8 cellular contexts compared by ENCODE assay signal in the genomic region with DNA sequence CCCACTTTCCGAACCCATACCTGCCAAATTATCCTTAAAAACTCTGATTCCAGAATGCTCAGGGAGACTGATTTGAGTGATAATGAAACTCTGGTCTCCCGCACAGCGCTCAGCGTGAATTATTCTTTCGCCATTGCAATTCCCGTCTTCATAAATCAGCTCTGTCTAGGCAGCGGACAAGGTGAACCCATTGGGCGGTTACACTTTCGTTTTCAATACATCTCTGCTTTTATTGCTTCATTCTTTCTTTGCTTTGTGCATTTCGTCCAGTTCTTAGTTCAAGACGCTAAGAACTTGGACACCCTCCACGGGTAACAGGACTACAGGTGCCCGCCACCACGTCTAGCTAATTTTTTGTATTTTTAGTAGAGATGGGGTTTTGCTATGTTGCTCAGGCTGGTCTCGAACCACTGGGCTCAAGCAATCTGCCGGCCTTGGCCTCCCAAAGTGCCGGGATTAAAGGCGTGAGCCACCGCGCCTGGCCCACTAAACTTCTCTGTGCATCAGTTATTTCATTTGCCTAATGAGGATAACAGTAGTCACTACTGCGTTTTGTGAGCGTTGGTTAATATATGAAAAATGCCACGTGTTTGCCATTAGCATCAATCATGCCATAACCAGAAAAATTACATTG. TPM values are rescaled to one million over a fixed set of nuclear protein-coding genes. Genes with fewer than 3 reads are reported as not detected.
DNase-seq lines count a peak whose midpoint lies in the region; ATAC-seq, FAIRE-seq and TF ChIP-seq lines count a peak whose summit lies in the region.

No MANE protein-coding gene starts in this region.

- H3K4me1 Mint-ChIP-seq in activated T-cell treated with anti-CD3 and anti-CD28 coated beads, Interleukin-2, amount 50 U/mL, for 4 hours (ENCODE audit: low read depth): peaks cover 32% of the 10 kb centered on the region

- ATAC-seq in activated T-cell treated with anti-CD3 and anti-CD28 coated beads, Interleukin-2, amount 50 U/mL, for 4 hours: no peak
- ATAC-seq in GM18870 (IDR thresholded peaks at IDR 0.05; ENCODE audit: unreplicated experiment): no peak

- no peak for DNase-seq in activated T-cell treated with anti-CD3 and anti-CD28 coated beads, Interleukin-2, amount 50 U/mL, for 4 hours
- DNase-seq in hepatocyte (ENCODE audit: low spot score): no peak
- DNase-seq in small intestine: no peak
- no peak for DNase-seq in SW480 (ENCODE audit: low spot score)
- no peak for DNase-seq in DMS53 (lab: John Stamatoyannopoulos, UW)
- DNase-seq in Kasumi-1 (lab: John Stamatoyannopoulos, UW): no peak

- no peaks in the 10 kb centered on the region for H3K9me3 Mint-ChIP-seq in activated T-cell treated with anti-CD3 and anti-CD28 coated beads, Interleukin-2, amount 50 U/mL, for 4 hours

- peak overlapping the region; percentile 62 for H2AFZ ChIP-seq in hepatocyte

- H3K27ac ChIP-seq in HEK293 (ENCODE audit: extremely low read depth, low read depth, low read length) (peak overlapping the region; percentile 76; the same call in 1 of the 2 replicates), hepatocyte (peak overlapping the region; percentile 94), small intestine (ENCODE audit: low read depth in 1 of 2, low read length in 1 of 2) (peak overlapping the region; percentile 80 to 97)

- peak overlapping the region; percentile 70 for H3K4me2 ChIP-seq in hepatocyte

- CTCF ChIA-PET in HEK293 (lab: Yijun Ruan, JAX): no interaction called here

- FAIRE-seq in small intestine (lab: Jason Lieb, UNC): no peak

- peaks cover 34% of the 10 kb centered on the region for H3K79me2 ChIP-seq in hepatocyte

- peak overlapping the region; percentile 93 for H3K4me3 Mint-ChIP-seq in activated T-cell treated with anti-CD3 and anti-CD28 coated beads, Interleukin-2, amount 50 U/mL, for 4 hours

- peaks cover 32% of the 10 kb centered on the region for H4K20me1 ChIP-seq in hepatocyte (ENCODE audit: insufficient read depth, poor library complexity, severe bottlenecking)

- peaks cover 9% of the 10 kb centered on the region for H3K4me1 ChIP-seq in HEK293 (ENCODE audit: control insufficient read depth, insufficient read depth, low read length)
- H3K4me1 ChIP-seq in hepatocyte (ENCODE audit: insufficient read depth): peaks cover 5% of the 10 kb centered on the region
- no peaks in the 10 kb centered on the region for H3K4me1 ChIP-seq in small intestine (ENCODE audit: control insufficient read depth in 2 of 2, insufficient read depth in 1 of 2, low read depth in 1 of 2, low read length in 1 of 2)

- H3K36me3 Mint-ChIP-seq in activated T-cell treated with anti-CD3 and anti-CD28 coated beads, Interleukin-2, amount 50 U/mL, for 4 hours (ENCODE audit: insufficient read depth): peaks cover 25% of the 10 kb centered on the region

- no peaks in the 10 kb centered on the region; the same call in 1 of the 2 replicates for H3K9me3 ChIP-seq in HEK293 (ENCODE audit: control insufficient read depth, insufficient read depth, low read depth, low read length)
- no peaks in the 10 kb centered on the region for H3K9me3 ChIP-seq in hepatocyte (ENCODE audit: low read depth)
- no peaks in the 10 kb centered on the region for H3K9me3 ChIP-seq in small intestine (ENCODE audit: control insufficient read depth, low read depth)

- POLR2A ChIA-PET in HEK293 (lab: Yijun Ruan, JAX): interaction anchor here (0.6 kb wide), 1 partner anchor 289 kb away, joined by 3 read pairs; no protein-coding TSS in a partner anchor

- TF ChIP-seq CTCF in HEK293 (tag by site-specific recombination; IDR thresholded peaks at IDR 0.05): no peak
- no peak for TF ChIP-seq CTCF in hepatocyte (IDR thresholded peaks at IDR 0.05; ENCODE audit: poor library complexity)

- H3K27me3 Mint-ChIP-seq in activated T-cell treated with anti-CD3 and anti-CD28 coated beads, Interleukin-2, amount 50 U/mL, for 4 hours (ENCODE audit: low read depth): no peaks in the 10 kb centered on the region

- peaks cover 0 to 16% of the 10 kb centered on the region in 2 experiments; a peak in 1 of 3 replicates for H3K36me3 ChIP-seq in HEK293 (ENCODE audit: control insufficient read depth in 2 of 2, insufficient read depth in 1 of 2, low read length in 2 of 2)
- H3K36me3 ChIP-seq in hepatocyte (replicated peaks; ENCODE audit: insufficient read depth, low read depth): no peaks in the 10 kb centered on the region
- H3K36me3 ChIP-seq in small intestine (ENCODE audit: control insufficient read depth in 2 of 2, insufficient read depth in 2 of 2, low read length in 2 of 2): no peaks in the 10 kb centered on the region

- 85% methylated on average over 23 of the region's 23 CpGs for WGBS in hepatocyte (ENCODE audit: low lambda C conversion rate, missing lambda C conversion rate)
- 81 to 85% (median 82%) methylated on average over 23 of the region's 23 CpGs for WGBS in small intestine, 3 donors

- no peaks in the 10 kb centered on the region for H3K9me2 ChIP-seq in hepatocyte (replicated peaks; ENCODE audit: insufficient read depth)

- H3K27me3 ChIP-seq in hepatocyte (no peaks in the 10 kb centered on the region), small intestine (ENCODE audit: control insufficient read depth in 2 of 2, insufficient read depth in 2 of 2, low read length in 2 of 2) (no peaks in the 10 kb centered on the region)

- H3K4me3 ChIP-seq in HEK293 (ENCODE audit: low read depth, low read length) (peak overlapping the region; percentile 38; the same call in 1 of the 2 replicates), hepatocyte (no peak overlapping the region), small intestine (ENCODE audit: low read depth in 1 of 2, low read length in 2 of 2) (peak overlapping the region in 1 of 2 donors; percentile 47)

TF ChIP-seq in HEK293, 187 proteins besides CTCF, POLR2A, EP300 and RAD21:
- no peak for TF ChIP-seq ZNF623 (tag by site-specific recombination; IDR thresholded peaks at IDR 0.05)
- TF ChIP-seq ZNF561 (tag by site-specific recombination; IDR thresholded peaks at IDR 0.05; ENCODE audit: borderline replicate concordance): no peak
- no peak for TF ChIP-seq ZBTB10 (tag by site-specific recombination; IDR thresholded peaks at IDR 0.05)
- TF ChIP-seq ZNF529 (tag by site-specific recombination; IDR thresholded peaks at IDR 0.05; ENCODE audit: insufficient replicate concordance): no peak
- no peak for TF ChIP-seq ZNF214 (tag by site-specific recombination; IDR thresholded peaks at IDR 0.05; ENCODE audit: borderline replicate concordance)
- TF ChIP-seq ZNF132 (tag by site-specific recombination; IDR thresholded peaks at IDR 0.05; ENCODE audit: borderline replicate concordance): no peak
- no peak for TF ChIP-seq ZFHX2 (tag by site-specific recombination; conservative IDR thresholded peaks at IDR 0.05)
- no peak for TF ChIP-seq OSR2 (tag by site-specific recombination; IDR thresholded peaks at IDR 0.05)
- TF ChIP-seq ZNF792 (tag by site-specific recombination; IDR thresholded peaks at IDR 0.05): no peak
- no peak for TF ChIP-seq ZFP3 (tag by site-specific recombination; IDR thresholded peaks at IDR 0.05; ENCODE audit: low read depth)
- TF ChIP-seq AEBP2 (tag by site-specific recombination; IDR thresholded peaks at IDR 0.05; ENCODE audit: borderline replicate concordance): no peak
- no peak for TF ChIP-seq ZNF169 (tag by site-specific recombination; IDR thresholded peaks at IDR 0.05)

RNA-seq across cellular contexts. Expression of gene PGK1, which starts 0.9 kb away (rescaled TPM):
- 100 to 1,000 TPM; 621 to 728 (median 711) TPM for total RNA-seq in activated T-cell treated with anti-CD3 and anti-CD28 coated beads, Interleukin-2, amount 50 U/mL, for 4 hours
- total RNA-seq in hepatocyte: 236 and 255 TPM in 2 replicates
- polyA plus RNA-seq in hepatocyte: 279 and 283 TPM in 2 replicates
- polyA plus RNA-seq in small intestine: 100 to 1,000 TPM; 185 to 227 (median 188) TPM

RNA-seq across cellular contexts. Expression of gene TAF9B, which starts 36.3 kb away (rescaled TPM):
- 10 to 100 TPM; 19.7 to 22.5 (median 20.8) TPM for total RNA-seq in activated T-cell treated with anti-CD3 and anti-CD28 coated beads, Interleukin-2, amount 50 U/mL, for 4 hours
- total RNA-seq in hepatocyte: 20.0 and 23.0 TPM in 2 replicates
- polyA plus RNA-seq in hepatocyte: 12.0 and 13.5 TPM in 2 replicates
- 1 to 10 TPM; 1.6 to 8.0 (median 5.4) TPM for polyA plus RNA-seq in small intestine
